13 cellular contexts compared by ENCODE assay signal in the genomic region with DNA sequence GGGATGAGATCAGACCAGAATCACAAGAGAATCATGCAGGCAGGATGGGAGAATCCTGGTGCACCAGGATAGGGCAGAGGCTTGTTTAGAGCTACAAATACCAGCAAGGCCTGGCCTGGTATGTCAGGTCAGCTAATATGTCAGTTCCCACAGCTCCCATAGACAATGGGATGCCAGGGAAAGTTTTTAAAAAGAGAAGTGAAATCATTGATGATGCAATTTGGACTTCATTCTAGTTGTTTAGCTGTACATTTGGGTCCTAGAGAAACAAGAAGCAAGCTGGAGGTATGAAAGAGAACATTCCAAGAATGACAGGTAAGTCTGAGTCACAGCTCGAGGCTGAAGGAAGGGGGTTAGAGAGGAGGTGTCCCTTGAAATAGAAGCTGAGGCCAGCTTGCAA. TPM values are rescaled to one million over a fixed set of nuclear protein-coding genes. Genes with fewer than 3 reads are reported as not detected.
DNase-seq lines count a peak whose midpoint lies in the region; ATAC-seq lines count a peak whose summit lies in the region.
"Had no signal": no experiment of that assay in that cellular context is flagged by ENCODE, and none has a peak within 500 bp of the region (broad histone marks: within the 10 kb centered on the region; RNA-seq: fewer than 3 reads in every experiment).

No MANE protein-coding gene starts in this region.

- peak; percentile 65 for ATAC-seq in GM21390 (IDR thresholded peaks at IDR 0.05; ENCODE audit: unreplicated experiment)
- no peak for ATAC-seq in T-cell (replicated peaks in 1 of 4)

- POLR2A ChIA-PET in T-cell (lab: Charles Lee): no interaction called here

- no peak overlapping the region for H3K4me3 ChIP-seq in MG63

- DNase-seq in AML-193 (lab: John Stamatoyannopoulos, UW) (peak; percentile 21 to 34), MV-4-11 (lab: John Stamatoyannopoulos, UW) (peak; percentile 83), immature natural killer cell (no peak), MG63 (no peak), T-cell (no peak), hypothalamus (lab: John Stamatoyannopoulos, UW) (no peak), hepatic stellate cell (ENCODE audit: low spot score) (no peak)
- DNase-seq: NCI-H82; stimulated activated CD4-positive, alpha-beta T cell treated with anti-CD3 and anti-CD28 coated beads, Interleukin-4, amount 100 ng/mL, for 4 hours; T-helper 2 cell had no signal

- H3K4me1 Mint-ChIP-seq in immature natural killer cell (peaks cover 82 to 90% of the 10 kb centered on the region in 2 donors), T-cell (peaks cover 6 to 10% (median 8%) of the 10 kb centered on the region in 3 donors)

- peaks cover 0 to 3% (median 0%) of the 10 kb centered on the region in 3 donors for H3K27me3 Mint-ChIP-seq in immature natural killer cell (ENCODE audit: low read depth in 3 of 3)
- peaks cover 8 to 9% of the 10 kb centered on the region in 2 donors for H3K27me3 Mint-ChIP-seq in T-cell

- H3K27ac Mint-ChIP-seq in immature natural killer cell: peak overlapping the region; percentile 8 to 88 (median 65)
- H3K27ac Mint-ChIP-seq in T-cell: no peak overlapping the region

- H3K9me3 Mint-ChIP-seq in immature natural killer cell (no peaks in the 10 kb centered on the region), T-cell (no peaks in the 10 kb centered on the region)

- no peaks in the 10 kb centered on the region for H3K27me3 ChIP-seq in MG63

- H3K36me3 ChIP-seq in MG63: no peaks in the 10 kb centered on the region

- CTCF ChIA-PET in T-cell (lab: Charles Lee): interaction anchor here (0.6 kb wide), 2 partner anchors 10 to 11 kb away, joined by 3 to 4 read pairs; no protein-coding TSS in a partner anchor

- H3K4me3 Mint-ChIP-seq in immature natural killer cell (peak overlapping the region in 4 of 5 donors; percentile 3 to 48 (median 34)), T-cell (no peak overlapping the region)

- no peaks in the 10 kb centered on the region for H3K9me3 ChIP-seq in MG63

- H3K36me3 Mint-ChIP-seq in immature natural killer cell: peaks cover 4 to 20% (median 8%) of the 10 kb centered on the region in 3 donors
- H3K36me3 Mint-ChIP-seq in T-cell: no peaks in the 10 kb centered on the region

RNA-seq across cellular contexts. Expression of a gene that starts 45.2 kb away (rescaled TPM):
- 10 to 100 TPM in 2 of 3 donors, 1 to 10 TPM in 1; 9.4 to 24.8 (median 24.3) TPM for polyA plus RNA-seq in immature natural killer cell
- total RNA-seq in MG63 (2014; rRNA removed; shearing (Covaris generic); ENCODE audit: low replicate concordance): not detected in 2 replicates
- total RNA-seq in T-cell: 1 to 10 TPM in 2 of 5 donors, under 1 TPM in 3; 0.25 to 6.3 (median 0.92) TPM
- total RNA-seq: endothelial cell of umbilical vein, M059J had no signal
- polyA plus RNA-seq: endothelial cell of umbilical vein had no signal

Comparison
In these comparisons a context has a peak if more than half of its experiments do, and no peak if none do; other contexts are left out.
1. DNase-seq: peak in AML-193 (2 of 2) and MV-4-11 (single experiment); none in immature natural killer cell (0 of 3), MG63 (single experiment), T-cell (0 of 34), hypothalamus (0 of 51) and hepatic stellate cell (single experiment).
2. H3K27ac Mint-ChIP-seq: peak in immature natural killer cell (6 of 6); none in T-cell (0 of 2).
3. H3K4me3 Mint-ChIP-seq: peak in immature natural killer cell (4 of 5); none in T-cell (0 of 3).